19 cellular contexts compared by ENCODE assay signal in the genomic region with DNA sequence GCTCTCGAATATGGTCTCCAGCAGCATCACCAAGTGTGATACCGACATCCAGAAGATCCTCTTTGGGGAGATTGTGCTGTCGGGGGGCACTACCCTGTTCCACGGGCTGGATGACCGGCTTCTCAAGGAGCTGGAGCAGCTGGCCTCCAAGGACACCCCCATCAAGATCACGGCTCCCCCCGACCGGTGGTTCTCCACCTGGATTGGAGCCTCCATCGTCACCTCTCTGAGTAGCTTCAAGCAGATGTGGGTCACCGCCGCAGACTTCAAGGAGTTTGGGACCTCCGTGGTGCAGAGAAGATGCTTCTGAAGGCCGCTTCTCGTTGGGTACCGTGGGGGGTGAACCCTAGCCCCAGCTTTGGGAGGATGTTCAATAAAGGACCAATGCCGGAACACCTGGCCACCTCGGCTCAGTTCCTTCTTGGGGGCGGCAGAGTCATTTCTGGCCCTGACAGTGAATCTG. TPM values are rescaled to one million over a fixed set of nuclear protein-coding genes. Genes with fewer than 3 reads are reported as not detected.
A peak's percentile ranks its signal among the peaks of the same experiment; 100 is the strongest.
DNase-seq lines count a peak whose midpoint lies in the region; ATAC-seq, FAIRE-seq and TF ChIP-seq lines count a peak whose summit lies in the region.
"Had no signal": no experiment of that assay in that cellular context is flagged by ENCODE, and none has a peak within 500 bp of the region (broad histone marks: within the 10 kb centered on the region; RNA-seq: fewer than 3 reads in every experiment).

No MANE protein-coding gene starts in this region.

- H3K36me3 Mint-ChIP-seq in activated naive CD8-positive, alpha-beta T cell treated with anti-CD3 and anti-CD28 coated beads, Interleukin-2, amount 10 ng/mL, durations not matched to agents 7 days and 5 days, result no peaks in the 10 kb centered on the region
- H3K36me3 Mint-ChIP-seq in activated naive CD8-positive, alpha-beta T cell treated with anti-CD3 and anti-CD28 coated beads for 36 hours, result no peaks in the 10 kb centered on the region
- H3K36me3 Mint-ChIP-seq in CD14-positive monocyte (no peaks in the 10 kb centered on the region), chondrocyte (ENCODE audit: low read depth) (no peaks in the 10 kb centered on the region)

- no peaks in the 10 kb centered on the region for H3K9me3 Mint-ChIP-seq in activated naive CD8-positive, alpha-beta T cell treated with anti-CD3 and anti-CD28 coated beads, Interleukin-2, amount 10 ng/mL, durations not matched to agents 7 days and 5 days
- no peaks in the 10 kb centered on the region for H3K9me3 Mint-ChIP-seq in activated naive CD8-positive, alpha-beta T cell treated with anti-CD3 and anti-CD28 coated beads for 36 hours
- no peaks in the 10 kb centered on the region for H3K9me3 Mint-ChIP-seq in CD14-positive monocyte
- peaks cover 4% of the 10 kb centered on the region for H3K9me3 Mint-ChIP-seq in chondrocyte (ENCODE audit: low read depth)
- H3K9me3 Mint-ChIP-seq: CD4-positive, alpha-beta T cell had no signal

- no peak overlapping the region for H3K27ac ChIP-seq in sigmoid colon
- H3K27ac ChIP-seq: BLaER1 treated with 17β-estradiol and CSF1 and Interleukin-3, amounts not matched to agents 10 nM and 100 nM had no signal

- H3K27me3 ChIP-seq in sigmoid colon, result peaks cover 0 to 51% (median 20%) of the 10 kb centered on the region in 3 donors

- no peak overlapping the region for H3K4me3 ChIP-seq in sigmoid colon
- H3K4me3 ChIP-seq: BLaER1 treated with 17β-estradiol and CSF1 and Interleukin-3, amounts not matched to agents 10 nM and 100 nM had no signal

- TF ChIP-seq POLR2A in sigmoid colon (IDR thresholded peaks at IDR 0.05), result no peak
- no peak for TF ChIP-seq POLR2A in GM12892 (IDR thresholded peaks at IDR 0.05; ENCODE audit: low read depth, low read length)

- H3K27ac Mint-ChIP-seq in activated naive CD8-positive, alpha-beta T cell treated with anti-CD3 and anti-CD28 coated beads, Interleukin-2, amount 10 ng/mL, durations not matched to agents 7 days and 5 days, result no peak overlapping the region
- H3K27ac Mint-ChIP-seq in activated naive CD8-positive, alpha-beta T cell treated with anti-CD3 and anti-CD28 coated beads for 36 hours, result no peak overlapping the region
- no peak overlapping the region for H3K27ac Mint-ChIP-seq in CD14-positive monocyte
- no peak overlapping the region for H3K27ac Mint-ChIP-seq in chondrocyte (ENCODE audit: unreplicated experiment)
- H3K27ac Mint-ChIP-seq: CD4-positive, alpha-beta T cell; HFFc6 had no signal

- no peak for ATAC-seq in activated naive CD8-positive, alpha-beta T cell treated with anti-CD3 and anti-CD28 coated beads, Interleukin-2, amount 10 ng/mL, durations not matched to agents 7 days and 5 days (ENCODE audit: low read depth)
- ATAC-seq in HG03135 (IDR thresholded peaks at IDR 0.05; ENCODE audit: unreplicated experiment) (no peak), HG03196 (IDR thresholded peaks at IDR 0.05; ENCODE audit: unreplicated experiment) (no peak)

- POLR2A ChIA-PET in activated naive CD8-positive, alpha-beta T cell treated with anti-CD3 and anti-CD28 coated beads, Interleukin-2, amount 10 ng/mL, durations not matched to agents 7 days and 5 days (lab: Charles Lee), result no interaction called here

- no peaks in the 10 kb centered on the region for H3K4me1 ChIP-seq in sigmoid colon
- H3K4me1 ChIP-seq: BLaER1 treated with 17β-estradiol and CSF1 and Interleukin-3, amounts not matched to agents 10 nM and 100 nM had no signal

- no peaks in the 10 kb centered on the region for H3K4me1 Mint-ChIP-seq in activated naive CD8-positive, alpha-beta T cell treated with anti-CD3 and anti-CD28 coated beads, Interleukin-2, amount 10 ng/mL, durations not matched to agents 7 days and 5 days
- no peaks in the 10 kb centered on the region for H3K4me1 Mint-ChIP-seq in activated naive CD8-positive, alpha-beta T cell treated with anti-CD3 and anti-CD28 coated beads for 36 hours
- H3K4me1 Mint-ChIP-seq in CD14-positive monocyte (no peaks in the 10 kb centered on the region), chondrocyte (ENCODE audit: low read depth) (no peaks in the 10 kb centered on the region)

- H3K4me3 Mint-ChIP-seq in activated naive CD8-positive, alpha-beta T cell treated with anti-CD3 and anti-CD28 coated beads, Interleukin-2, amount 10 ng/mL, durations not matched to agents 7 days and 5 days, result no peak overlapping the region
- no peak overlapping the region for H3K4me3 Mint-ChIP-seq in activated naive CD8-positive, alpha-beta T cell treated with anti-CD3 and anti-CD28 coated beads for 36 hours
- no peak overlapping the region for H3K4me3 Mint-ChIP-seq in CD14-positive monocyte
- H3K4me3 Mint-ChIP-seq in chondrocyte (ENCODE audit: unreplicated experiment), result no peak overlapping the region
- H3K4me3 Mint-ChIP-seq: CD4-positive, alpha-beta T cell; HFFc6 had no signal

- H3K9me3 ChIP-seq in sigmoid colon, result no peaks in the 10 kb centered on the region

- H3K27me3 Mint-ChIP-seq in activated naive CD8-positive, alpha-beta T cell treated with anti-CD3 and anti-CD28 coated beads, Interleukin-2, amount 10 ng/mL, durations not matched to agents 7 days and 5 days, result no peaks in the 10 kb centered on the region
- H3K27me3 Mint-ChIP-seq in activated naive CD8-positive, alpha-beta T cell treated with anti-CD3 and anti-CD28 coated beads for 36 hours, result no peaks in the 10 kb centered on the region
- peaks cover 0 to 1% (median 0%) of the 10 kb centered on the region in 3 donors for H3K27me3 Mint-ChIP-seq in CD14-positive monocyte (ENCODE audit: low read depth in 3 of 3)
- H3K27me3 Mint-ChIP-seq in chondrocyte (ENCODE audit: low read depth), result peaks cover 3% of the 10 kb centered on the region
- H3K27me3 Mint-ChIP-seq: CD4-positive, alpha-beta T cell had no signal

- TF ChIP-seq CTCF in CD14-positive monocyte (IDR thresholded peaks at IDR 0.05), result no peak
- no peak for TF ChIP-seq CTCF in chondrocyte (IDR thresholded peaks at IDR 0.05)
- TF ChIP-seq CTCF in sigmoid colon (IDR thresholded peaks at IDR 0.05), result no peak

- TF ChIP-seq EP300 in sigmoid colon (IDR thresholded peaks at IDR 0.05), result no peak

- no peaks in the 10 kb centered on the region for H3K36me3 ChIP-seq in sigmoid colon
- H3K36me3 ChIP-seq: BLaER1 treated with 17β-estradiol and CSF1 and Interleukin-3, amounts not matched to agents 10 nM and 100 nM had no signal

- FAIRE-seq in GM12892 (lab: Jason Lieb, UNC), result no peak
- FAIRE-seq: GM18507 had no signal

- 92 to 93% methylated on average over 18 of the region's 18 CpGs for WGBS in sigmoid colon, 2 donors

- peak; percentile 25 for DNase-seq in activated naive CD8-positive, alpha-beta T cell treated with anti-CD3 and anti-CD28 coated beads, Interleukin-2, amount 10 ng/mL, durations not matched to agents 7 days and 5 days
- DNase-seq in activated naive CD8-positive, alpha-beta T cell treated with anti-CD3 and anti-CD28 coated beads for 36 hours, result no peak
- DNase-seq in CD14-positive monocyte (ENCODE audit: low spot score) (peak; percentile 41), chondrocyte (ENCODE audit: low spot score) (peak; percentile 87), sigmoid colon (peak; percentile 44), GM12892 (ENCODE audit: insufficient read length) (no peak)
- DNase-seq: ACHN; Calu3; CD4-positive, alpha-beta T cell; DMS 273 treated with DMSO at 0.1 percent for 48 hours; HCEC 1CT; HFFc6 had no signal

- intact Hi-C loops in CD14-positive monocyte (cut with micrococcal nuclease) (no loop called here), sigmoid colon (cut with DNase I) (no loop called here)

RNA-seq across cellular contexts. Expression of gene ACTRT2, which starts 1.3 kb away (rescaled TPM):
- not detected for total RNA-seq in activated naive CD8-positive, alpha-beta T cell treated with anti-CD3 and anti-CD28 coated beads, Interleukin-2, amount 10 ng/mL, durations not matched to agents 7 days and 5 days
- not detected for total RNA-seq in activated naive CD8-positive, alpha-beta T cell treated with anti-CD3 and anti-CD28 coated beads for 36 hours
- not detected for polyA plus RNA-seq in CD14-positive monocyte
- not detected in 3 replicates for total RNA-seq in chondrocyte
- total RNA-seq in sigmoid colon, result not detected
- polyA plus RNA-seq in sigmoid colon, result not detected
- polyA plus RNA-seq in GM12892 (2012; ENCODE audit: missing spikeins), result not detected
- total RNA-seq: A172; Calu3; CD4-positive, alpha-beta T cell; Daoy; H4; HFFc6 had no signal

RNA-seq across cellular contexts. Expression of gene PRDM16, which starts 46.5 kb away (rescaled TPM):
- total RNA-seq in activated naive CD8-positive, alpha-beta T cell treated with anti-CD3 and anti-CD28 coated beads, Interleukin-2, amount 10 ng/mL, durations not matched to agents 7 days and 5 days, result not detected
- under 1 TPM; 0.06 to 0.12 TPM for total RNA-seq in activated naive CD8-positive, alpha-beta T cell treated with anti-CD3 and anti-CD28 coated beads for 36 hours
- not detected for polyA plus RNA-seq in CD14-positive monocyte
- 10.4 to 19.0 TPM (median 18.3 TPM) in 3 replicates for total RNA-seq in chondrocyte
- total RNA-seq in sigmoid colon, result 1 to 10 TPM in 1 of 4 donors, under 1 TPM in 3; 0.14 to 1.1 (median 0.60) TPM
- 1 to 10 TPM in 1 of 3 donors, under 1 TPM in 2; under 0.01 to 1.7 (median 0.46) TPM for polyA plus RNA-seq in sigmoid colon
- polyA plus RNA-seq in GM12892 (2012; ENCODE audit: missing spikeins), result not detected
- total RNA-seq: CD4-positive, alpha-beta T cell; HFFc6 had no signal

Comparison
In these comparisons a context has a peak if more than half of its experiments do, and no peak if none do; other contexts are left out.
1. DNase-seq: peak in activated naive CD8-positive, alpha-beta T cell treated with anti-CD3 and anti-CD28 coated beads, Interleukin-2, amount 10 ng/mL, durations not matched to agents 7 days and 5 days (single experiment), CD14-positive monocyte (single experiment), chondrocyte (single experiment) and sigmoid colon (single experiment); none in activated naive CD8-positive, alpha-beta T cell treated with anti-CD3 and anti-CD28 coated beads for 36 hours (single experiment) and GM12892 (single experiment).